In genomic region chr15:78056714-78057269, GRCh38 we compare ENCODE assay signal across 8 cellular contexts. TPM values are rescaled to one million over a fixed set of nuclear protein-coding genes. Genes with fewer than 3 reads are reported as not detected.
A peak's percentile ranks its signal among the peaks of the same experiment; 100 is the strongest.
DNase-seq lines count a peak whose midpoint lies in the region; ATAC-seq and TF ChIP-seq lines count a peak whose summit lies in the region.

No MANE protein-coding gene starts in this region.

- no peak for DNase-seq in activated naive CD4-positive, alpha-beta T cell treated with anti-CD3 and anti-CD28 coated beads, Interleukin-2, amount 10 ng/mL, durations not matched to agents 7 days and 5 days
- DNase-seq in activated naive CD4-positive, alpha-beta T cell treated with Interleukin-2 at 50 U/mL for 16 hours: no peak
- DNase-seq in UCSD-AML1 (lab: John Stamatoyannopoulos, UW; ENCODE audit: unreplicated experiment) (peak; percentile 54), cardiac muscle cell (ENCODE audit: low read depth in 1 of 2, low spot score in 1 of 2) (no peak), spleen (no peak), progenitor cell of endocrine pancreas (ENCODE audit: low spot score, unreplicated experiment) (no peak), nephron progenitor cell (no peak)

- peaks cover 35% of the 10 kb centered on the region for H3K36me3 Mint-ChIP-seq in activated naive CD4-positive, alpha-beta T cell treated with anti-CD3 and anti-CD28 coated beads, Interleukin-2, amount 10 ng/mL, durations not matched to agents 7 days and 5 days
- H3K36me3 Mint-ChIP-seq in progenitor cell of endocrine pancreas (ENCODE audit: insufficient read depth) (no peaks in the 10 kb centered on the region), nephron progenitor cell (ENCODE audit: low read depth) (no peaks in the 10 kb centered on the region)

- H3K9me3 ChIP-seq in cardiac muscle cell (ENCODE audit: low read depth): no peaks in the 10 kb centered on the region
- H3K9me3 ChIP-seq in spleen: no peaks in the 10 kb centered on the region

- H3K27ac ChIP-seq in cardiac muscle cell (peak overlapping the region; percentile 40), spleen (peak overlapping the region; percentile 53 to 97 (median 82))

- 3 to 11% (median 9%) methylated on average over 2 of the region's 2 CpGs for WGBS in spleen, 5 donors

- TF ChIP-seq CTCF in cardiac muscle cell (IDR thresholded peaks at IDR 0.05; ENCODE audit: low read depth, low read length): no peak
- TF ChIP-seq CTCF in spleen (IDR thresholded peaks at IDR 0.05 in 8 of 11, conservative IDR thresholded peaks at IDR 0.05 in 3 of 11): no peak
- TF ChIP-seq CTCF in progenitor cell of endocrine pancreas (IDR thresholded peaks at IDR 0.05; ENCODE audit: unreplicated experiment): no peak
- TF ChIP-seq CTCF in nephron progenitor cell (IDR thresholded peaks at IDR 0.05): no peak

- peak overlapping the region; percentile 65 for H3K27ac Mint-ChIP-seq in activated naive CD4-positive, alpha-beta T cell treated with anti-CD3 and anti-CD28 coated beads, Interleukin-2, amount 10 ng/mL, durations not matched to agents 7 days and 5 days
- H3K27ac Mint-ChIP-seq in progenitor cell of endocrine pancreas: no peak overlapping the region
- H3K27ac Mint-ChIP-seq in nephron progenitor cell: no peak overlapping the region

- no peaks in the 10 kb centered on the region for H3K27me3 Mint-ChIP-seq in activated naive CD4-positive, alpha-beta T cell treated with anti-CD3 and anti-CD28 coated beads, Interleukin-2, amount 10 ng/mL, durations not matched to agents 7 days and 5 days
- peaks cover 8% of the 10 kb centered on the region for H3K27me3 Mint-ChIP-seq in progenitor cell of endocrine pancreas
- H3K27me3 Mint-ChIP-seq in nephron progenitor cell (ENCODE audit: low read depth, poor library complexity): no peaks in the 10 kb centered on the region

- peak overlapping the region; percentile 26 for H3K4me3 Mint-ChIP-seq in activated naive CD4-positive, alpha-beta T cell treated with anti-CD3 and anti-CD28 coated beads, Interleukin-2, amount 10 ng/mL, durations not matched to agents 7 days and 5 days
- H3K4me3 Mint-ChIP-seq in progenitor cell of endocrine pancreas (ENCODE audit: low read depth) (no peak overlapping the region), nephron progenitor cell (no peak overlapping the region)

- H3K4me1 Mint-ChIP-seq in activated naive CD4-positive, alpha-beta T cell treated with anti-CD3 and anti-CD28 coated beads, Interleukin-2, amount 10 ng/mL, durations not matched to agents 7 days and 5 days: peaks cover 80% of the 10 kb centered on the region
- peaks cover 11% of the 10 kb centered on the region for H3K4me1 Mint-ChIP-seq in progenitor cell of endocrine pancreas (ENCODE audit: low read depth)
- H3K4me1 Mint-ChIP-seq in nephron progenitor cell: peaks cover 28% of the 10 kb centered on the region

- H3K4me3 ChIP-seq in cardiac muscle cell (no peak overlapping the region), spleen (peak overlapping the region in 1 of 8 donors; percentile 34)

- TF ChIP-seq POLR2A in spleen (IDR thresholded peaks at IDR 0.05): no peak

- intact Hi-C loops in spleen (cut with DNase I; ENCODE audit: low total_unique reads): no loop called here

- H3K4me1 ChIP-seq in cardiac muscle cell (ENCODE audit: low read depth) (peaks cover 18% of the 10 kb centered on the region), spleen (peaks cover 65 to 100% (median 98%) of the 10 kb centered on the region in 6 donors)

- ATAC-seq in GM19455 (IDR thresholded peaks at IDR 0.05; ENCODE audit: unreplicated experiment): no peak

- H3K27me3 ChIP-seq in cardiac muscle cell: no peaks in the 10 kb centered on the region
- H3K27me3 ChIP-seq in spleen (replicated peaks in 1 of 7): no peaks in the 10 kb centered on the region

- H3K36me3 ChIP-seq in cardiac muscle cell: no peaks in the 10 kb centered on the region
- peaks cover 0 to 22% (median 7%) of the 10 kb centered on the region in 6 donors for H3K36me3 ChIP-seq in spleen

- no peaks in the 10 kb centered on the region for H3K9me3 Mint-ChIP-seq in activated naive CD4-positive, alpha-beta T cell treated with anti-CD3 and anti-CD28 coated beads, Interleukin-2, amount 10 ng/mL, durations not matched to agents 7 days and 5 days
- H3K9me3 Mint-ChIP-seq in progenitor cell of endocrine pancreas (ENCODE audit: low read depth) (no peaks in the 10 kb centered on the region), nephron progenitor cell (no peaks in the 10 kb centered on the region)

- CTCF ChIA-PET in activated naive CD4-positive, alpha-beta T cell treated with anti-CD3 and anti-CD28 coated beads, Interleukin-2, amount 10 ng/mL, durations not matched to agents 7 days and 5 days (lab: Charles Lee): interaction anchor here (0.6 to 1.4 kb wide), 5 partner anchors 11 to 620 kb away, joined by 3 to 6 read pairs (median 3); no protein-coding TSS in a partner anchor

RNA-seq across cellular contexts. Expression of gene TBC1D2B, which starts 20.7 kb away (rescaled TPM):
- 8.8 and 16.5 TPM in 2 replicates for total RNA-seq in cardiac muscle cell
- 6.5 and 11.9 TPM in 2 replicates for polyA plus RNA-seq in cardiac muscle cell
- total RNA-seq in spleen: 100 to 1,000 TPM in 5 of 7 donors, 10 to 100 TPM in 2; 88.7 to 131 (median 106) TPM
- polyA plus RNA-seq in spleen: 10 to 100 TPM in 2 of 3 donors, 1 to 10 TPM in 1; 9.4 to 19.4 (median 10.0) TPM
- total RNA-seq in progenitor cell of endocrine pancreas: 10.8 and 15.4 TPM in 2 replicates

RNA-seq across cellular contexts. Expression of gene SH2D7, which starts 35.6 kb away (rescaled TPM):
- total RNA-seq in cardiac muscle cell (not detected in 2 replicates), spleen (not detected), progenitor cell of endocrine pancreas (not detected in 2 replicates)
- polyA plus RNA-seq in cardiac muscle cell (0.22 and 0.98 TPM in 2 replicates), spleen (not detected)
